ENCODE assay signal across 8 cellular contexts in genomic region chr1:212035123-212035834, GRCh38. TPM values are rescaled to one million over a fixed set of nuclear protein-coding genes. Genes with fewer than 3 reads are reported as not detected.
A peak's percentile ranks its signal among the peaks of the same experiment; 100 is the strongest.
DNase-seq lines count a peak whose midpoint lies in the region; ATAC-seq, FAIRE-seq and TF ChIP-seq lines count a peak whose summit lies in the region.

TSS of gene DTL (plus strand) at chr1:212035748. CDS start at chr1:212035891, 143 bp downstream.
TSS of gene INTS7 (minus strand) at chr1:212035557. CDS start at chr1:212035437, 120 bp downstream.

- TF ChIP-seq CTCF in endothelial cell of umbilical vein (IDR thresholded peaks at IDR 0.05; ENCODE audit: extremely low read depth in 1 of 2, insufficient read depth in 1 of 2, low read depth in 1 of 2, low read length in 2 of 2), result peak; percentile 90 to 95

- H3K4me1 Mint-ChIP-seq in IgD-negative memory B cell, result peaks cover 38 to 47% (median 42%) of the 10 kb centered on the region in 3 donors

- no peaks in the 10 kb centered on the region for H4K20me1 ChIP-seq in endothelial cell of umbilical vein (replicated peaks; ENCODE audit: control insufficient read depth, extremely low read depth, insufficient read depth, low read length)

- peak within 1 kb of the TSS; percentile 97 for H3K4me2 ChIP-seq in endothelial cell of umbilical vein (ENCODE audit: insufficient read depth, low read length)

- peak within 1 kb of the TSS; percentile 70 to 94 (median 78) for H3K4me3 ChIP-seq in endothelial cell of umbilical vein (replicated peaks in 1 of 3; ENCODE audit: insufficient read depth in 1 of 3, low read depth in 1 of 3, low read length in 3 of 3)

- no peaks in the 10 kb centered on the region for H3K9me1 ChIP-seq in endothelial cell of umbilical vein (replicated peaks; ENCODE audit: control insufficient read depth, extremely low read depth, insufficient read depth, low read length)

- dilution Hi-C loops in endothelial cell of umbilical vein (cut with MboI; ENCODE audit: extremely low pct_ligation_motif_present, low sequenced_read_pairs), result no loop called here

- H3K9ac ChIP-seq in endothelial cell of umbilical vein (replicated peaks; ENCODE audit: extremely low read depth, insufficient read depth, low read length), result peak within 1 kb of the TSS; percentile 89

- no peaks in the 10 kb centered on the region for H3K9me3 Mint-ChIP-seq in IgD-negative memory B cell

- no TSS peak for BruUV-seq in endothelial cell of umbilical vein (replicated peaks; lab: Mats Ljungman, UMichigan)

- H3K4me1 ChIP-seq in endothelial cell of umbilical vein (ENCODE audit: control insufficient read depth, extremely low read depth, insufficient read depth, low read length), result peaks cover 36% of the 10 kb centered on the region

- intact Hi-C loops in endothelial cell of umbilical vein (cut with micrococcal nuclease), result loop anchor here (1.0 to 2.0 kb wide), 14 partner anchors 23 to 573 kb away; partner anchors contain the start of genes ATF3, LPGAT1, NENF and PPP2R5A

- H3K36me3 ChIP-seq in endothelial cell of umbilical vein (ENCODE audit: control insufficient read depth in 2 of 2, extremely low read depth in 1 of 2, insufficient read depth in 2 of 2, low read length in 2 of 2), result no peaks in the 10 kb centered on the region

- H3K27me3 Mint-ChIP-seq in IgD-negative memory B cell, result no peaks in the 10 kb centered on the region

- H3K27ac ChIP-seq in endothelial cell of umbilical vein (ENCODE audit: insufficient read depth, low read depth, low read length), result peak within 1 kb of the TSS; percentile 71

- peaks cover 72% of the 10 kb centered on the region for H3K79me2 ChIP-seq in endothelial cell of umbilical vein (ENCODE audit: control insufficient read depth, insufficient read depth, low read length)

- H3K9me3 ChIP-seq in endothelial cell of umbilical vein (replicated peaks; ENCODE audit: control insufficient read depth, insufficient read depth, low read length), result no peaks in the 10 kb centered on the region

- peak within 1 kb of the TSS; percentile 96 to 100 (median 96) for H3K27ac Mint-ChIP-seq in IgD-negative memory B cell

- CTCF ChIA-PET in endothelial cell of umbilical vein (lab: Charles Lee), result interaction anchor here (0.7 to 4.7 kb wide), 66 partner anchors 9 to 600 kb away, joined by 3 to 148 read pairs (median 4); partner anchors contain the start of genes NEK2 and PPP2R5A

- DNase-seq in DMS153 treated with DMSO at 0.1 percent for 48 hours (lab: John Stamatoyannopoulos, UW; ENCODE audit: unreplicated experiment) (peak; percentile 100), OCI-M1 (lab: John Stamatoyannopoulos, UW) (peak; percentile 100), activated T-cell treated with anti-CD3 and anti-CD28 coated beads for 24 hours (ENCODE audit: low read depth) (peak; percentile 98), endothelial cell of umbilical vein (ENCODE audit: low read depth, low spot score) (peak; percentile 99), midbrain (lab: John Stamatoyannopoulos, UW) (peak; percentile 99)
- peak; percentile 95 to 97 for DNase-seq in stimulated activated CD8-positive, alpha-beta memory T cell treated with anti-CD3 and anti-CD28 coated beads, Interleukin-2, amount 100 ng/mL, for 1 hour (ENCODE audit: low read depth in 2 of 2)

- peak within 1 kb of the TSS; percentile 94 to 100 (median 99) for H3K4me3 Mint-ChIP-seq in IgD-negative memory B cell

- H3K27me3 ChIP-seq in endothelial cell of umbilical vein (ENCODE audit: control insufficient read depth in 2 of 2, insufficient read depth in 2 of 2, low read length in 2 of 2), result no peaks in the 10 kb centered on the region

- peak; percentile 76 for TF ChIP-seq POLR2A in endothelial cell of umbilical vein (IDR thresholded peaks at IDR 0.05; ENCODE audit: low read depth, low read length)

- FAIRE-seq in endothelial cell of umbilical vein (lab: Jason Lieb, UNC), result peak; percentile 96

- H2AFZ ChIP-seq in endothelial cell of umbilical vein (ENCODE audit: low read depth, low read length), result peak within 1 kb of the TSS; percentile 74

- peak; percentile 74 for ATAC-seq in GM21529 (IDR thresholded peaks at IDR 0.05; ENCODE audit: unreplicated experiment)

- H3K36me3 Mint-ChIP-seq in IgD-negative memory B cell, result no peaks in the 10 kb centered on the region

- POLR2A ChIA-PET in endothelial cell of umbilical vein (lab: Charles Lee), result interaction anchor here (1.2 to 1.5 kb wide), 4 partner anchors 36 to 573 kb away, joined by 3 to 4 read pairs (median 3); partner anchors contain the start of gene ATF3

TF ChIP-seq in endothelial cell of umbilical vein, 7 proteins besides CTCF, POLR2A, EP300 and RAD21:
- TF ChIP-seq GATA2 (IDR thresholded peaks at IDR 0.05; ENCODE audit: insufficient read depth, insufficient read length, low read depth, low read length) (no peak), JUN (IDR thresholded peaks at IDR 0.05; ENCODE audit: borderline replicate concordance, insufficient read depth, insufficient read length, low read depth) (no peak), MYC (IDR thresholded peaks at IDR 0.05; ENCODE audit: low read depth, low read length) (no peak), FOS (IDR thresholded peaks at IDR 0.05; ENCODE audit: borderline replicate concordance, insufficient read depth, low read length) (no peak), MAX (IDR thresholded peaks at IDR 0.05; ENCODE audit: insufficient read depth, insufficient read length) (no peak), EZH2 (IDR thresholded peaks at IDR 0.05; ENCODE audit: borderline replicate concordance, low read depth, low read length, severe bottlenecking) (no peak), POLR2AphosphoS5 (IDR thresholded peaks at IDR 0.05; ENCODE audit: insufficient read depth, low read depth, low read length) (peak; percentile 86)

RNA-seq across cellular contexts. Expression of gene DTL, which starts in this region (rescaled TPM):
- polyA plus RNA-seq in IgD-negative memory B cell, result 0.19 TPM
- 26.5 and 27.2 TPM in 2 replicates for total RNA-seq in endothelial cell of umbilical vein
- 10.1 and 11.2 TPM in 2 replicates for polyA plus RNA-seq in endothelial cell of umbilical vein
- polyA plus RNA-seq in endothelial cell of umbilical vein (2011; cell fraction: cytosol; rRNA removed), result 14.2 and 20.6 TPM in 2 replicates
- polyA plus RNA-seq in endothelial cell of umbilical vein (2011; cell fraction: nucleus; rRNA removed), result 17.8 and 19.8 TPM in 2 replicates
- 9.5 and 14.9 TPM in 2 replicates for polyA plus RNA-seq in endothelial cell of umbilical vein (2012)
- polyA minus RNA-seq in endothelial cell of umbilical vein, result 17.8 and 26.2 TPM in 2 replicates
- 57.2 TPM for polyA minus RNA-seq in endothelial cell of umbilical vein (2011; cell fraction: cytosol; rRNA and poly(A)+ RNA removed)
- polyA minus RNA-seq in endothelial cell of umbilical vein (2011; cell fraction: nucleus; rRNA and poly(A)+ RNA removed), result 12.7 and 28.6 TPM in 2 replicates

RNA-seq across cellular contexts. Expression of gene INTS7, which starts in this region (rescaled TPM):
- 14.1 TPM for polyA plus RNA-seq in IgD-negative memory B cell
- total RNA-seq in endothelial cell of umbilical vein, result 16.1 and 18.1 TPM in 2 replicates
- 9.0 and 9.1 TPM in 2 replicates for polyA plus RNA-seq in endothelial cell of umbilical vein
- polyA plus RNA-seq in endothelial cell of umbilical vein (2011; cell fraction: cytosol; rRNA removed), result 11.1 and 12.8 TPM in 2 replicates
- 18.1 and 18.6 TPM in 2 replicates for polyA plus RNA-seq in endothelial cell of umbilical vein (2011; cell fraction: nucleus; rRNA removed)
- polyA plus RNA-seq in endothelial cell of umbilical vein (2012), result 8.6 and 12.5 TPM in 2 replicates
- polyA minus RNA-seq in endothelial cell of umbilical vein, result 45.4 and 47.3 TPM in 2 replicates
- 59.8 TPM for polyA minus RNA-seq in endothelial cell of umbilical vein (2011; cell fraction: cytosol; rRNA and poly(A)+ RNA removed)
- polyA minus RNA-seq in endothelial cell of umbilical vein (2011; cell fraction: nucleus; rRNA and poly(A)+ RNA removed), result 57.8 and 102 TPM in 2 replicates

Comparison
In these comparisons a context has a peak if more than half of its experiments do, and no peak if none do; other contexts are left out.
1. Peak in every context shown above with its lines: DNase-seq, ATAC-seq, H3K4me3 ChIP-seq and H3K27ac ChIP-seq.